21 cellular contexts compared by ENCODE assay signal in genomic region chr15:33934396-33934795, GRCh38. TPM values are rescaled to one million over a fixed set of nuclear protein-coding genes. Genes with fewer than 3 reads are reported as not detected.
"Had no signal": no experiment of that assay in that cellular context is flagged by ENCODE, and none has a peak within 500 bp of the region (broad histone marks: within the 10 kb centered on the region; RNA-seq: fewer than 3 reads in every experiment).

No MANE protein-coding gene starts in this region.

- H3K4me3 ChIP-seq: esophagus squamous epithelium, lung, transverse colon had no signal

- ATAC-seq: effector memory CD8-positive, alpha-beta T cell; foreskin keratinocyte; left colon had no signal

- H3K27ac Mint-ChIP-seq: activated naive CD8-positive, alpha-beta T cell treated with anti-CD3 and anti-CD28 coated beads for 36 hours; effector memory CD8-positive, alpha-beta T cell; mesothelial cell of epicardium; nephron had no signal

- H3K36me3 ChIP-seq: esophagus squamous epithelium, transverse colon, WERI-Rb-1 had no signal

- H3K36me3 Mint-ChIP-seq: activated naive CD8-positive, alpha-beta T cell treated with anti-CD3 and anti-CD28 coated beads for 36 hours; mesothelial cell of epicardium had no signal

- H3K27ac ChIP-seq: esophagus squamous epithelium, foreskin keratinocyte, transverse colon, WERI-Rb-1 had no signal

- DNase-seq: activated CD4-positive, alpha-beta T cell treated with anti-CD3 and anti-CD28 coated beads, Interleukin-2, amount 50 U/mL, for 48 hours; activated naive CD8-positive, alpha-beta T cell treated with anti-CD3 and anti-CD28 coated beads for 36 hours; amniotic stem cell; effector memory CD8-positive, alpha-beta T cell; esophagus squamous epithelium; foreskin keratinocyte; hippocampal formation; left colon; occipital lobe; stimulated activated CD4-positive, alpha-beta T cell treated with anti-CD3 and anti-CD28 coated beads, Interleukin-12 subunit alpha, Interleukin-12 subunit beta, amount 100 ng/mL, for 4 hours; stimulated activated CD4-positive, alpha-beta T cell treated with anti-CD3 and anti-CD28 coated beads, Interleukin-2, amount 100 ng/mL, for 24 hours; stimulated activated naive CD4-positive, alpha-beta T cell treated with Interleukin-2 at 50 U/mL for 16 hours; substantia nigra; transverse colon; WERI-Rb-1 had no signal

- H3K4me1 ChIP-seq: esophagus squamous epithelium, foreskin keratinocyte, transverse colon had no signal

- FAIRE-seq: islet of Langerhans had no signal

- H3K9me3 ChIP-seq: esophagus squamous epithelium, transverse colon had no signal

- H3K9me3 Mint-ChIP-seq: activated naive CD8-positive, alpha-beta T cell treated with anti-CD3 and anti-CD28 coated beads for 36 hours; effector memory CD8-positive, alpha-beta T cell; mesothelial cell of epicardium; nephron had no signal

- H3K27me3 ChIP-seq: esophagus squamous epithelium, foreskin keratinocyte, transverse colon had no signal

RNA-seq across cellular contexts. Expression of gene CHRM5, which starts 33.9 kb away (rescaled TPM):
- total RNA-seq: activated naive CD8-positive, alpha-beta T cell treated with anti-CD3 and anti-CD28 coated beads for 36 hours; cardiac septum; esophagus squamous epithelium; foreskin keratinocyte; left colon; T-helper 2 cell treated with Interferon-gamma antibody and Interleukin-4, amounts not matched to agents 100 ng/mL and 5 ng/mL, for 36 hours; transverse colon had no signal
- polyA plus RNA-seq: foreskin keratinocyte had no signal
